Comparison of ENCODE assay signal across 8 cellular contexts in genomic region chr22:37282385-37282677, GRCh38. TPM values are rescaled to one million over a fixed set of nuclear protein-coding genes. Genes with fewer than 3 reads are reported as not detected.
A peak's percentile ranks its signal among the peaks of the same experiment; 100 is the strongest.
DNase-seq lines count a peak whose midpoint lies in the region; ATAC-seq, FAIRE-seq and TF ChIP-seq lines count a peak whose summit lies in the region.

CYTH4 (plus strand) TSS chr22:37282508; CDS start chr22:37282570, 62 bp downstream.

- peak within 1 kb of the TSS; percentile 49 for H3K27ac ChIP-seq in right cardiac atrium (ENCODE audit: low read length)

- peak within 1 kb of the TSS; percentile 98 for H3K27ac Mint-ChIP-seq in activated T-cell treated with anti-CD3 and anti-CD28 coated beads, Interleukin-2, amount 50 U/mL, for 24 hours

- peaks cover 67% of the 10 kb centered on the region for H3K4me1 Mint-ChIP-seq in activated T-cell treated with anti-CD3 and anti-CD28 coated beads, Interleukin-2, amount 50 U/mL, for 24 hours (ENCODE audit: low read depth)

- peak within 1 kb of the TSS; percentile 16 for H3K4me3 ChIP-seq in right cardiac atrium (ENCODE audit: low read length)

- H3K36me3 Mint-ChIP-seq in activated T-cell treated with anti-CD3 and anti-CD28 coated beads, Interleukin-2, amount 50 U/mL, for 24 hours (ENCODE audit: low read depth), result peaks cover 12% of the 10 kb centered on the region

- H3K9me3 Mint-ChIP-seq in activated T-cell treated with anti-CD3 and anti-CD28 coated beads, Interleukin-2, amount 50 U/mL, for 24 hours, result no peaks in the 10 kb centered on the region

- DNase-seq in GM12892 (ENCODE audit: insufficient read length), result peak; percentile 74
- peak; percentile 74 for DNase-seq in NAMALWA (ENCODE audit: low spot score)
- DNase-seq in activated T-cell treated with anti-CD3 and anti-CD28 coated beads, Interleukin-2, amount 50 U/mL, for 24 hours, result peak; percentile 85
- DNase-seq in right cardiac atrium, result peak; percentile 72 to 88 (median 85)
- peak; percentile 73 for DNase-seq in stimulated activated CD8-positive, alpha-beta memory T cell treated with anti-CD3 and anti-CD28 coated beads, Interleukin-12 subunit alpha, Interleukin-12 subunit beta, amount 100 ng/mL, for 4 hours (ENCODE audit: low read depth)
- no peak for DNase-seq in A172 (ENCODE audit: low spot score)

- peak; percentile 47 to 67 for ATAC-seq in right cardiac atrium
- no peak for ATAC-seq in HG02840 (IDR thresholded peaks at IDR 0.05; ENCODE audit: low FRiP score, unreplicated experiment)
- no peak for ATAC-seq in HG02852 (IDR thresholded peaks at IDR 0.05; ENCODE audit: unreplicated experiment)

- no peaks in the 10 kb centered on the region for H3K27me3 ChIP-seq in right cardiac atrium (ENCODE audit: control insufficient read depth, insufficient read depth)

- peak within 1 kb of the TSS; percentile 84 for H3K4me3 Mint-ChIP-seq in activated T-cell treated with anti-CD3 and anti-CD28 coated beads, Interleukin-2, amount 50 U/mL, for 24 hours

- peak; percentile 47; the same call in 1 of the 2 replicates for TF ChIP-seq POLR2A in GM12892 (IDR thresholded peaks at IDR 0.05; ENCODE audit: low read depth, low read length)

- H3K27me3 Mint-ChIP-seq in activated T-cell treated with anti-CD3 and anti-CD28 coated beads, Interleukin-2, amount 50 U/mL, for 24 hours, result no peaks in the 10 kb centered on the region

- intact Hi-C loops in right cardiac atrium (cut with DNase I), result no loop called here

- peak; percentile 99 for FAIRE-seq in GM12892 (lab: Jason Lieb, UNC)

- no peaks in the 10 kb centered on the region for H3K9me3 ChIP-seq in right cardiac atrium (ENCODE audit: control insufficient read depth, low read length)

- 43% methylated on average over 12 of the region's 12 CpGs for WGBS in right cardiac atrium

- peaks cover 3% of the 10 kb centered on the region for H3K4me1 ChIP-seq in right cardiac atrium (ENCODE audit: control insufficient read depth, insufficient read depth, low read length)

RNA-seq across cellular contexts. Expression of gene CYTH4, which starts in this region (rescaled TPM):
- polyA plus RNA-seq in GM12892 (2012; ENCODE audit: missing spikeins), result 12.8 TPM
- 1 to 10 TPM; 5.1 to 7.0 (median 5.9) TPM for total RNA-seq in right cardiac atrium
- 2.6 TPM for polyA plus RNA-seq in right cardiac atrium
- 0.26 and 0.43 TPM in 2 replicates for total RNA-seq in A172 (2014; rRNA removed; shearing (Covaris generic))

Comparison
In these comparisons a context has a peak if more than half of its experiments do, and no peak if none do; other contexts are left out.
1. ATAC-seq: peak in right cardiac atrium (2 of 2); none in HG02840 (single experiment) and HG02852 (single experiment).